ENCODE assay signal across 17 cellular contexts in the genomic region with DNA sequence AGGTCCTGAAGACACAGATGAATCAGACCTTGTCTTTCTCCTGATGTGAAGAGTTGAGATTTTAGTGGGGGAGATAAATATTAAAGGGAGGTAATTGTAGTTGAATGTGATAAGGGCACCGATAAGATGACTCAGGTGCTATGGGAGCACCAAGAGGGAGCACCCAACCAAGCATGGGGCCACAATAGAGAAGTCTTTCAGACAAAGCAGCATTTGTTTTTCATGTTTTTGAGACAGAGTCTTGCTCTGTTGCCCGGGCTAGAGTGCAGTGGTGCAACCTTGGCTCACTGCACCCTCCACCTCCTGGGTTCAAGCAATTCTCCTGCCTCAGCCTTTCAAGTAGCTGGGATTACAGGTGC. TPM values are rescaled to one million over a fixed set of nuclear protein-coding genes. Genes with fewer than 3 reads are reported as not detected.
DNase-seq lines count a peak whose midpoint lies in the region; ATAC-seq, FAIRE-seq and TF ChIP-seq lines count a peak whose summit lies in the region.
"Had no signal": no experiment of that assay in that cellular context is flagged by ENCODE, and none has a peak within 500 bp of the region (broad histone marks: within the 10 kb centered on the region; RNA-seq: fewer than 3 reads in every experiment).

No MANE protein-coding gene starts in this region.

- no peaks in the 10 kb centered on the region for H3K9me1 ChIP-seq in K562 (ENCODE audit: control insufficient read depth, insufficient read depth, low read length)

- no peak overlapping the region for H3K9ac ChIP-seq in K562 (ENCODE audit: insufficient read depth in 1 of 2, low read depth in 2 of 2, low read length in 2 of 2)

- H3K9me3 ChIP-seq in cardiac muscle cell (ENCODE audit: low read depth) (no peaks in the 10 kb centered on the region), right atrium auricular region (no peaks in the 10 kb centered on the region), K562 (replicated peaks; ENCODE audit: control insufficient read depth, insufficient read depth, low read depth, low read length) (no peaks in the 10 kb centered on the region), small intestine (ENCODE audit: control insufficient read depth, low read depth) (no peaks in the 10 kb centered on the region), Peyer's patch (no peaks in the 10 kb centered on the region)

- CTCF ChIA-PET in K562 (lab: Yijun Ruan, JAX; ENCODE audit: low intra/inter-chr PET ratio), result no interaction called here

- POLR2A ChIA-PET in K562 (lab: Yijun Ruan, JAX), result interaction anchor here (0.6 to 1.1 kb wide), 3 partner anchors 9 to 17 kb away, joined by 3 to 4 read pairs (median 3); a partner anchor contains a TSS

- TF ChIP-seq CTCF in cardiac muscle cell (IDR thresholded peaks at IDR 0.05; ENCODE audit: low read depth, low read length) (no peak), right atrium auricular region (IDR thresholded peaks at IDR 0.05) (no peak), K562 (IDR thresholded peaks at IDR 0.05 in 2 of 3, conservative IDR thresholded peaks at IDR 0.05 in 1 of 3; ENCODE audit: insufficient read depth in 2 of 3, low read depth in 1 of 3, low read length in 3 of 3) (no peak), Peyer's patch (IDR thresholded peaks at IDR 0.05) (no peak)

- peaks cover 27% of the 10 kb centered on the region for H4K20me1 ChIP-seq in K562 (replicated peaks; ENCODE audit: control insufficient read depth, insufficient read depth, low read length)

- no peak for DNase-seq in cardiac muscle cell (ENCODE audit: low read depth in 1 of 2, low spot score in 1 of 2)
- DNase-seq in right atrium auricular region (ENCODE audit: low spot score), result no peak
- no peak for DNase-seq in K562 (ENCODE audit: extremely low read depth in 1 of 4, low spot score in 3 of 4)
- peak; percentile 12 for DNase-seq in small intestine
- no peak for DNase-seq in Peyer's patch
- DNase-seq: CD8-positive, alpha-beta T cell; COR-L47; DMS153; DMS79 treated with DMSO at 0.1 percent for 48 hours; EL; GOT3; H9 had no signal

- ATAC-seq in K562 (no peak), HG02763 (IDR thresholded peaks at IDR 0.05; ENCODE audit: unreplicated experiment) (no peak)
- ATAC-seq: CD8-positive, alpha-beta T cell had no signal

- TF ChIP-seq RAD21 in K562 (CRISPR knock-in tag; conservative IDR thresholded peaks at IDR 0.05 in 1 of 2, IDR thresholded peaks at IDR 0.05 in 1 of 2), result no peak

- 64% methylated on average over 2 of the region's 2 CpGs for WGBS in K562 (ENCODE audit: insufficient coverage, low coverage, missing lambda C conversion rate)
- WGBS in small intestine, 3 donors, result 31 to 68% (median 50%) methylated on average over 2 of the region's 2 CpGs

- no peak overlapping the region for H2AFZ ChIP-seq in K562 (ENCODE audit: low read depth, low read length)

- TF ChIP-seq EP300 in K562 (IDR thresholded peaks at IDR 0.05; ENCODE audit: low read length), result no peak

- H3K79me2 ChIP-seq in K562 (ENCODE audit: control insufficient read depth, insufficient read depth, low read length), result no peaks in the 10 kb centered on the region

- TF ChIP-seq POLR2A in K562 (conservative IDR thresholded peaks at IDR 0.05) (no peak), Peyer's patch (IDR thresholded peaks at IDR 0.05) (no peak)

- H3K27ac ChIP-seq in cardiac muscle cell (peak overlapping the region; percentile 45), right atrium auricular region (peak overlapping the region in 1 of 2 donors; percentile 45), K562 (ENCODE audit: extremely low read depth, low read depth, low read length) (no peak overlapping the region), small intestine (ENCODE audit: low read depth in 1 of 2, low read length in 1 of 2) (peak overlapping the region in 1 of 2 donors; percentile 19), Peyer's patch (peak overlapping the region in 1 of 4 donors; percentile 51)
- H3K27ac ChIP-seq: 22Rv1 had no signal

- H3K4me1 ChIP-seq in cardiac muscle cell (ENCODE audit: low read depth), result peaks cover 9% of the 10 kb centered on the region
- peaks cover 0 to 24% of the 10 kb centered on the region in 2 donors for H3K4me1 ChIP-seq in right atrium auricular region
- H3K4me1 ChIP-seq in K562 (replicated peaks in 1 of 2; ENCODE audit: control insufficient read depth in 2 of 2, insufficient read depth in 2 of 2, low read length in 2 of 2), result peaks cover 11 to 22% of the 10 kb centered on the region in 2 experiments; a peak in 4 of 5 replicates
- H3K4me1 ChIP-seq in small intestine (ENCODE audit: control insufficient read depth in 2 of 2, insufficient read depth in 1 of 2, low read depth in 1 of 2, low read length in 1 of 2), result peaks cover 3 to 5% of the 10 kb centered on the region in 2 donors
- H3K4me1 ChIP-seq in Peyer's patch, result peaks cover 0 to 8% (median 0%) of the 10 kb centered on the region in 4 donors

- intact Hi-C loops in K562 (cut with micrococcal nuclease), result no loop called here

- H3K27me3 ChIP-seq in cardiac muscle cell (no peaks in the 10 kb centered on the region), right atrium auricular region (no peaks in the 10 kb centered on the region), K562 (ENCODE audit: control insufficient read depth in 2 of 2, insufficient read depth in 2 of 2, low read length in 2 of 2) (no peaks in the 10 kb centered on the region), small intestine (ENCODE audit: control insufficient read depth in 2 of 2, insufficient read depth in 2 of 2, low read length in 2 of 2) (no peaks in the 10 kb centered on the region), Peyer's patch (no peaks in the 10 kb centered on the region)

- in situ Hi-C loops in K562 (cut with MboI), result no loop called here

- H3K4me3 ChIP-seq in cardiac muscle cell (no peak overlapping the region), right atrium auricular region (no peak overlapping the region), K562 (no peak overlapping the region), small intestine (ENCODE audit: low read depth in 1 of 2, low read length in 2 of 2) (no peak overlapping the region), Peyer's patch (no peak overlapping the region)

- no TSS peak for BruUV-seq in K562 (replicated peaks; lab: Mats Ljungman, UMichigan)

- no peak overlapping the region; the same call in 1 of the 2 replicates for H3K4me2 ChIP-seq in K562 (ENCODE audit: insufficient read depth, low read length)

- FAIRE-seq in K562 (lab: Jason Lieb, UNC), result no peak
- no peak for FAIRE-seq in small intestine (lab: Jason Lieb, UNC)
- FAIRE-seq: D721Med, G401.6, GM12891 had no signal

- H3K36me3 ChIP-seq in cardiac muscle cell (peaks cover 6% of the 10 kb centered on the region), right atrium auricular region (peaks cover 51% of the 10 kb centered on the region), K562 (ENCODE audit: control insufficient read depth, insufficient read depth, low read length) (peaks cover 41% of the 10 kb centered on the region), small intestine (ENCODE audit: control insufficient read depth in 2 of 2, insufficient read depth in 2 of 2, low read length in 2 of 2) (peaks cover 14 to 16% of the 10 kb centered on the region in 2 donors), Peyer's patch (peaks cover 0 to 69% (median 0%) of the 10 kb centered on the region in 3 donors)

RNA-seq across cellular contexts. Expression of a gene that starts 16.2 kb away (rescaled TPM):
- total RNA-seq in cardiac muscle cell (16.5 and 28.2 TPM in 2 replicates), right atrium auricular region (10 to 100 TPM; 17.5 to 22.8 TPM), K562 (2014; rRNA removed) (9.2 and 11.5 TPM in 2 replicates), K562 (2014; rRNA removed; fragmentation: Illumina TruSeq; extraction: Trizol) (12.8 and 14.5 TPM in 2 replicates), K562 (2015; rRNA removed; fragmentation: Illumina TruSeq; extraction: Trizol) (14.4 and 15.8 TPM in 2 replicates), K562 (2021) (27.0 and 31.0 TPM in 2 replicates), Peyer's patch (100 to 1,000 TPM in 2 of 4 donors, 10 to 100 TPM in 2; 76.9 to 129 (median 104) TPM)
- polyA plus RNA-seq in cardiac muscle cell (10.3 and 11.5 TPM in 2 replicates), K562 (2011; rRNA removed) (9.1 and 14.4 TPM in 2 replicates), K562 (2014; fragmentation: Illumina TruSeq; extraction: Trizol) (14.7 and 15.1 TPM in 2 replicates), K562 (2014; fragmentation: Nextera tagmentation; extraction: Ambion mirVana) (1 to 10 TPM in 1 of 2 experiments, under 1 TPM in 1; 0.88 to 1.3 TPM), K562 (2014; rRNA removed) (16.7 and 18.4 TPM in 2 replicates), small intestine (10 to 100 TPM in 2 of 3 donors, 1 to 10 TPM in 1; 8.9 to 21.5 (median 16.5) TPM)
- total RNA-seq in K562 (2011; cell fraction: chromatin; rRNA removed; ENCODE audit: low replicate concordance), result 328 and 537 TPM in 2 replicates
- total RNA-seq in K562 (2011; cell fraction: nucleolus; rRNA removed), result 162 and 172 TPM in 2 replicates
- total RNA-seq in K562 (2011; cell fraction: nucleoplasm; rRNA removed), result 193 and 226 TPM in 2 replicates
- polyA plus RNA-seq in K562 (2011; cell fraction: cytosol; rRNA removed), result 5.5 and 7.0 TPM in 2 replicates
- polyA plus RNA-seq in K562 (2011; cell fraction: nucleus; rRNA removed), result 89.3 and 112 TPM in 2 replicates
- 12.1 and 24.7 TPM in 2 replicates for polyA plus RNA-seq in K562 (2012)
- 54.3 and 67.1 TPM in 2 replicates for polyA minus RNA-seq in K562 (2011; rRNA and poly(A)+ RNA removed)
- 8.7 and 15.7 TPM in 2 replicates for polyA minus RNA-seq in K562 (2011; cell fraction: cytosol; rRNA and poly(A)+ RNA removed)
- polyA minus RNA-seq in K562 (2011; cell fraction: nucleus; rRNA and poly(A)+ RNA removed), result 52.0 and 88.4 TPM in 2 replicates

RNA-seq across cellular contexts. Expression of a gene that starts 16.3 kb away (rescaled TPM):
- 25.5 and 31.3 TPM in 2 replicates for total RNA-seq in cardiac muscle cell
- 33.3 and 38.8 TPM in 2 replicates for polyA plus RNA-seq in cardiac muscle cell
- 10 to 100 TPM; 18.8 to 21.3 TPM for total RNA-seq in right atrium auricular region
- 84.8 and 86.1 TPM in 2 replicates for total RNA-seq in K562 (2011; cell fraction: chromatin; rRNA removed; ENCODE audit: low replicate concordance)
- 36.7 and 38.5 TPM in 2 replicates for total RNA-seq in K562 (2011; cell fraction: nucleolus; rRNA removed)
- 68.3 and 88.3 TPM in 2 replicates for total RNA-seq in K562 (2011; cell fraction: nucleoplasm; rRNA removed)
- total RNA-seq in K562 (2014; rRNA removed), result 51.5 and 51.7 TPM in 2 replicates
- 52.7 and 56.4 TPM in 2 replicates for total RNA-seq in K562 (2014; rRNA removed; fragmentation: Illumina TruSeq; extraction: Trizol)
- total RNA-seq in K562 (2015; rRNA removed; fragmentation: Illumina TruSeq; extraction: Trizol), result 51.7 and 52.1 TPM in 2 replicates
- 57.7 and 60.7 TPM in 2 replicates for total RNA-seq in K562 (2021)
- polyA plus RNA-seq in K562 (2011; rRNA removed), result 23.0 and 30.9 TPM in 2 replicates
- 19.9 and 32.8 TPM in 2 replicates for polyA plus RNA-seq in K562 (2011; cell fraction: cytosol; rRNA removed)
- 44.6 and 77.2 TPM in 2 replicates for polyA plus RNA-seq in K562 (2011; cell fraction: nucleus; rRNA removed)
- 57.3 and 73.4 TPM in 2 replicates for polyA plus RNA-seq in K562 (2012)
- polyA plus RNA-seq in K562 (2014; fragmentation: Illumina TruSeq; extraction: Trizol), result 55.3 and 60.3 TPM in 2 replicates
- 100 to 1,000 TPM; 104 to 120 TPM for polyA plus RNA-seq in K562 (2014; fragmentation: Nextera tagmentation; extraction: Ambion mirVana)
- polyA plus RNA-seq in K562 (2014; rRNA removed), result 32.3 and 37.6 TPM in 2 replicates
- polyA minus RNA-seq in K562 (2011; rRNA and poly(A)+ RNA removed), result 25.5 and 32.5 TPM in 2 replicates
- polyA minus RNA-seq in K562 (2011; cell fraction: cytosol; rRNA and poly(A)+ RNA removed), result 13.7 and 19.7 TPM in 2 replicates
- 20.7 and 50.4 TPM in 2 replicates for polyA minus RNA-seq in K562 (2011; cell fraction: nucleus; rRNA and poly(A)+ RNA removed)
- polyA plus RNA-seq in small intestine, result 10 to 100 TPM; 36.6 to 40.3 (median 38.9) TPM
- 10 to 100 TPM; 36.1 to 58.6 (median 38.7) TPM for total RNA-seq in Peyer's patch

RNA-seq across cellular contexts. Expression of a gene that starts 38.0 kb away (rescaled TPM):
- 18.5 and 24.1 TPM in 2 replicates for total RNA-seq in cardiac muscle cell
- polyA plus RNA-seq in cardiac muscle cell, result 38.6 and 50.0 TPM in 2 replicates
- total RNA-seq in right atrium auricular region, result 10 to 100 TPM; 24.3 to 41.4 TPM
- total RNA-seq in K562 (2011; cell fraction: chromatin; rRNA removed; ENCODE audit: low replicate concordance), result 99.9 and 173 TPM in 2 replicates
- total RNA-seq in K562 (2011; cell fraction: nucleolus; rRNA removed), result 189 and 197 TPM in 2 replicates
- 151 and 160 TPM in 2 replicates for total RNA-seq in K562 (2011; cell fraction: nucleoplasm; rRNA removed)
- total RNA-seq in K562 (2014; rRNA removed), result 53.4 and 73.1 TPM in 2 replicates
- 48.1 and 51.0 TPM in 2 replicates for total RNA-seq in K562 (2014; rRNA removed; fragmentation: Illumina TruSeq; extraction: Trizol)
- total RNA-seq in K562 (2015; rRNA removed; fragmentation: Illumina TruSeq; extraction: Trizol), result 65.3 and 66.6 TPM in 2 replicates
- 66.8 and 73.2 TPM in 2 replicates for total RNA-seq in K562 (2021)
- 157 and 159 TPM in 2 replicates for polyA plus RNA-seq in K562 (2011; rRNA removed)
- 165 and 200 TPM in 2 replicates for polyA plus RNA-seq in K562 (2011; cell fraction: cytosol; rRNA removed)
- polyA plus RNA-seq in K562 (2011; cell fraction: nucleus; rRNA removed), result 181 and 189 TPM in 2 replicates
- polyA plus RNA-seq in K562 (2012), result 78.5 and 117 TPM in 2 replicates
- 108 and 120 TPM in 2 replicates for polyA plus RNA-seq in K562 (2014; fragmentation: Illumina TruSeq; extraction: Trizol)
- polyA plus RNA-seq in K562 (2014; fragmentation: Nextera tagmentation; extraction: Ambion mirVana), result 100 to 1,000 TPM in 1 of 2 experiments, 10 to 100 TPM in 1; 70.3 to 147 TPM
- polyA plus RNA-seq in K562 (2014; rRNA removed), result 74.0 and 82.4 TPM in 2 replicates
- polyA minus RNA-seq in K562 (2011; rRNA and poly(A)+ RNA removed), result 50.4 and 62.9 TPM in 2 replicates
- polyA minus RNA-seq in K562 (2011; cell fraction: cytosol; rRNA and poly(A)+ RNA removed), result 24.4 and 41.4 TPM in 2 replicates
- 19.5 and 32.4 TPM in 2 replicates for polyA minus RNA-seq in K562 (2011; cell fraction: nucleus; rRNA and poly(A)+ RNA removed)
- polyA plus RNA-seq in small intestine, result 100 to 1,000 TPM in 1 of 3 donors, 10 to 100 TPM in 2; 60.6 to 105 (median 64.6) TPM
- 100 to 1,000 TPM in 1 of 4 donors, 10 to 100 TPM in 3; 29.7 to 101 (median 71.3) TPM for total RNA-seq in Peyer's patch

RNA-seq across cellular contexts. Expression of a gene that starts 47.1 kb away (rescaled TPM):
- total RNA-seq in cardiac muscle cell, result 14.4 and 134 TPM in 2 replicates
- polyA plus RNA-seq in cardiac muscle cell, result 18.7 and 163 TPM in 2 replicates
- total RNA-seq in right atrium auricular region, result 1 to 10 TPM in 1 of 2 donors, under 1 TPM in 1; 0.63 to 2.5 TPM
- total RNA-seq in K562 (2011; cell fraction: chromatin; rRNA removed; ENCODE audit: low replicate concordance), result 81.3 and 180 TPM in 2 replicates
- 147 and 157 TPM in 2 replicates for total RNA-seq in K562 (2011; cell fraction: nucleolus; rRNA removed)
- total RNA-seq in K562 (2011; cell fraction: nucleoplasm; rRNA removed), result 103 and 116 TPM in 2 replicates
- total RNA-seq in K562 (2014; rRNA removed), result 183 and 244 TPM in 2 replicates
- 94.5 and 106 TPM in 2 replicates for total RNA-seq in K562 (2014; rRNA removed; fragmentation: Illumina TruSeq; extraction: Trizol)
- total RNA-seq in K562 (2015; rRNA removed; fragmentation: Illumina TruSeq; extraction: Trizol), result 121 and 131 TPM in 2 replicates
- total RNA-seq in K562 (2021), result 212 and 224 TPM in 2 replicates
- 92.8 and 173 TPM in 2 replicates for polyA plus RNA-seq in K562 (2011; rRNA removed)
- polyA plus RNA-seq in K562 (2011; cell fraction: cytosol; rRNA removed), result 185 and 280 TPM in 2 replicates
- 254 and 290 TPM in 2 replicates for polyA plus RNA-seq in K562 (2011; cell fraction: nucleus; rRNA removed)
- 207 and 277 TPM in 2 replicates for polyA plus RNA-seq in K562 (2012)
- polyA plus RNA-seq in K562 (2014; fragmentation: Illumina TruSeq; extraction: Trizol), result 178 and 197 TPM in 2 replicates
- 10 to 100 TPM; 45.2 to 70.6 TPM for polyA plus RNA-seq in K562 (2014; fragmentation: Nextera tagmentation; extraction: Ambion mirVana)
- 141 and 146 TPM in 2 replicates for polyA plus RNA-seq in K562 (2014; rRNA removed)
- 115 and 154 TPM in 2 replicates for polyA minus RNA-seq in K562 (2011; rRNA and poly(A)+ RNA removed)
- polyA minus RNA-seq in K562 (2011; cell fraction: cytosol; rRNA and poly(A)+ RNA removed), result 157 and 191 TPM in 2 replicates
- 40.5 and 60.9 TPM in 2 replicates for polyA minus RNA-seq in K562 (2011; cell fraction: nucleus; rRNA and poly(A)+ RNA removed)
- 10 to 100 TPM in 1 of 3 donors, 1 to 10 TPM in 2; 3.8 to 62.2 (median 6.3) TPM for polyA plus RNA-seq in small intestine
- 10 to 100 TPM in 1 of 4 donors, 1 to 10 TPM in 3; 3.4 to 14.9 (median 6.3) TPM for total RNA-seq in Peyer's patch

RNA-seq across cellular contexts. Expression of a gene that starts 47.9 kb away (rescaled TPM):
- 37.2 and 65.2 TPM in 2 replicates for total RNA-seq in cardiac muscle cell
- 15.5 and 35.2 TPM in 2 replicates for polyA plus RNA-seq in cardiac muscle cell
- total RNA-seq in right atrium auricular region, result 10 to 100 TPM; 17.3 to 23.0 TPM
- 2.6 and 4.9 TPM in 2 replicates for total RNA-seq in K562 (2011; cell fraction: chromatin; rRNA removed; ENCODE audit: low replicate concordance)
- 1.4 and 2.0 TPM in 2 replicates for total RNA-seq in K562 (2011; cell fraction: nucleolus; rRNA removed)
- total RNA-seq in K562 (2011; cell fraction: nucleoplasm; rRNA removed), result 2.6 and 3.3 TPM in 2 replicates
- 3.2 and 3.6 TPM in 2 replicates for total RNA-seq in K562 (2014; rRNA removed)
- 0.38 and 0.69 TPM in 2 replicates for total RNA-seq in K562 (2014; rRNA removed; fragmentation: Illumina TruSeq; extraction: Trizol)
- 1.7 and 1.8 TPM in 2 replicates for total RNA-seq in K562 (2015; rRNA removed; fragmentation: Illumina TruSeq; extraction: Trizol)
- total RNA-seq in K562 (2021), result 2.2 and 3.2 TPM in 2 replicates
- 1.1 and 1.2 TPM in 2 replicates for polyA plus RNA-seq in K562 (2011; rRNA removed)
- polyA plus RNA-seq in K562 (2011; cell fraction: cytosol; rRNA removed), result 1.3 and 1.5 TPM in 2 replicates
- polyA plus RNA-seq in K562 (2011; cell fraction: nucleus; rRNA removed), result 6.8 and 7.2 TPM in 2 replicates
- polyA plus RNA-seq in K562 (2012), result 10.1 and 18.1 TPM in 2 replicates
- 0.35 and 1.1 TPM in 2 replicates for polyA plus RNA-seq in K562 (2014; fragmentation: Illumina TruSeq; extraction: Trizol)
- polyA plus RNA-seq in K562 (2014; fragmentation: Nextera tagmentation; extraction: Ambion mirVana), result under 1 TPM in 1 of 2 experiments, not detected in 1; 0.04 TPM
- polyA plus RNA-seq in K562 (2014; rRNA removed), result 2.3 and 4.1 TPM in 2 replicates
- 0.32 and 0.84 TPM in 2 replicates for polyA minus RNA-seq in K562 (2011; rRNA and poly(A)+ RNA removed)
- not detected in 2 replicates for polyA minus RNA-seq in K562 (2011; cell fraction: cytosol; rRNA and poly(A)+ RNA removed)
- 1.4 and 1.8 TPM in 2 replicates for polyA minus RNA-seq in K562 (2011; cell fraction: nucleus; rRNA and poly(A)+ RNA removed)
- polyA plus RNA-seq in small intestine, result 100 to 1,000 TPM in 2 of 3 donors, 10 to 100 TPM in 1; 42.6 to 234 (median 212) TPM
- 100 to 1,000 TPM; 127 to 210 (median 169) TPM for total RNA-seq in Peyer's patch
